In genomic region chr16:85027349-85027967, GRCh38 we compare ENCODE assay signal across 8 cellular contexts. TPM values are rescaled to one million over a fixed set of nuclear protein-coding genes. Genes with fewer than 3 reads are reported as not detected.
DNase-seq lines count a peak whose midpoint lies in the region; ATAC-seq, FAIRE-seq and TF ChIP-seq lines count a peak whose summit lies in the region.

KIAA0513 (plus strand) TSS chr16:85027795; CDS start chr16:85067072, 39,277 bp downstream.

- POLR2A ChIA-PET in H1 (lab: Charles Lee; ENCODE audit: partially characterized antibody) = interaction anchor here (0.8 to 2.6 kb wide), 2 partner anchors 16 to 52 kb away, joined by 3 to 12 read pairs; partner anchors contain the start of gene ZDHHC7

- H3K27ac ChIP-seq in H1 (ENCODE audit: low read depth, low read length) (no peak within 1 kb of the TSS), mesodermal cell (ENCODE audit: low read depth, low read length, severe bottlenecking) (no peak within 1 kb of the TSS)

- H3K14ac ChIP-seq in H1 (ENCODE audit: insufficient read length) = no peak within 1 kb of the TSS

- no peak within 1 kb of the TSS for H2BK15ac ChIP-seq in H1 (ENCODE audit: low read length)

- no peaks in the 10 kb centered on the region for H3K9me3 Mint-ChIP-seq in activated CD8-positive, alpha-beta memory T cell treated with anti-CD3 and anti-CD28 coated beads, Interleukin-2, amount 10 ng/mL, durations not matched to agents 7 days and 5 days (ENCODE audit: low read depth)

- no peak within 1 kb of the TSS for H2BK12ac ChIP-seq in H1 (ENCODE audit: low read depth, low read length)

- peak within 1 kb of the TSS; percentile 52; the same call in 1 of the 2 replicates for H2AFZ ChIP-seq in H1 (ENCODE audit: low read length)

- peak within 1 kb of the TSS; percentile 43 for H3K56ac ChIP-seq in H1 (replicated peaks; ENCODE audit: insufficient read length, low read depth, low read length)

- H3K27me3 ChIP-seq in H1 (replicated peaks in 1 of 4; ENCODE audit: control insufficient read depth in 3 of 4, extremely low read depth in 1 of 4, insufficient read depth in 3 of 4, low read length in 3 of 4) = peaks cover 0 to 14% (median 7%) of the 10 kb centered on the region in 4 experiments; a peak in 4 of 7 replicates

- peaks cover 3 to 7% (median 3%) of the 10 kb centered on the region in 4 experiments; a peak in 5 of 7 replicates for H3K4me1 ChIP-seq in H1 (replicated peaks in 1 of 4; ENCODE audit: control insufficient read depth in 3 of 4, insufficient read depth in 4 of 4, low read length in 3 of 4)
- H3K4me1 ChIP-seq in mesodermal cell (ENCODE audit: control insufficient read depth, insufficient read depth, low read length, poor library complexity, severe bottlenecking) = peaks cover 21% of the 10 kb centered on the region

- H2BK120ac ChIP-seq in H1 (replicated peaks; ENCODE audit: low read depth, low read length) = no peak within 1 kb of the TSS

- no peak within 1 kb of the TSS; the same call in 1 of the 2 replicates for H2BK5ac ChIP-seq in H1 (ENCODE audit: low read depth, low read length)

- ATAC-seq in GM19463 (IDR thresholded peaks at IDR 0.05; ENCODE audit: unreplicated experiment) = peak; percentile 72
- ATAC-seq in activated CD8-positive, alpha-beta memory T cell treated with anti-CD3 and anti-CD28 coated beads, Interleukin-2, amount 10 ng/mL, durations not matched to agents 7 days and 5 days = peak; percentile 81

- peak in 1 of 3 experiments; percentile 3; a peak in 1 of 4 replicates for TF ChIP-seq CTCF in H1 (IDR thresholded peaks at IDR 0.05; ENCODE audit: control extremely low read depth in 1 of 3, insufficient read depth in 1 of 3, low read depth in 1 of 3, low read length in 3 of 3)

- CTCF ChIA-PET in activated CD8-positive, alpha-beta memory T cell treated with anti-CD3 and anti-CD28 coated beads, Interleukin-2, amount 10 ng/mL, durations not matched to agents 7 days and 5 days (lab: Charles Lee) = interaction anchor here (1.0 to 4.6 kb wide), 11 partner anchors 12 to 589 kb away, joined by 3 to 43 read pairs (median 5); partner anchors contain the start of gene ZDHHC7
- CTCF ChIA-PET in H1 (lab: Charles Lee; ENCODE audit: partially characterized antibody) = interaction anchor here (1.0 to 4.6 kb wide), 12 partner anchors 9 to 102 kb away, joined by 3 to 26 read pairs (median 4); partner anchors contain the start of gene ZDHHC7

- peaks cover 5% of the 10 kb centered on the region for H3K23me2 ChIP-seq in H1 (ENCODE audit: low read depth, low read length)

- no peak for FAIRE-seq in H1 (lab: Jason Lieb, UNC)

- 2% methylated on average over 41 of the region's 59 CpGs; no CpG with 5 or more reads in 1 of the 2 experiments for WGBS in H1 (ENCODE audit: extremely low coverage in 1 of 2, insufficient coverage in 1 of 2, insufficient read length in 1 of 2, insufficient replicate concordance in 2 of 2, low coverage in 1 of 2, low lambda C conversion rate in 2 of 2, missing lambda C conversion rate in 1 of 2), 2 experiments
- 0 to 1% methylated on average over 32 to 44 of the region's 59 CpGs for WGBS in mesodermal cell (ENCODE audit: insufficient coverage in 2 of 2), 2 experiments

- H3K27me3 Mint-ChIP-seq in activated CD8-positive, alpha-beta memory T cell treated with anti-CD3 and anti-CD28 coated beads, Interleukin-2, amount 10 ng/mL, durations not matched to agents 7 days and 5 days = no peaks in the 10 kb centered on the region

- H2BK20ac ChIP-seq in H1 (ENCODE audit: low read length) = no peak within 1 kb of the TSS

- no peaks in the 10 kb centered on the region for H3K36me3 ChIP-seq in H1 (ENCODE audit: control insufficient read depth in 2 of 4, insufficient read depth in 4 of 4, low read length in 3 of 4)
- H3K36me3 ChIP-seq in mesodermal cell (ENCODE audit: control insufficient read depth, insufficient read depth, low read length) = no peaks in the 10 kb centered on the region

- peak within 1 kb of the TSS; percentile 75; the same call in 1 of the 2 replicates for H3K18ac ChIP-seq in H1 (ENCODE audit: extremely low read depth, low read length)

- H3K4me3 ChIP-seq in H1 (ENCODE audit: extremely low read depth in 1 of 4, insufficient read depth in 2 of 4, low read depth in 3 of 4, low read length in 4 of 4) (peak within 1 kb of the TSS; percentile 70 to 92 (median 79)), mesodermal cell (ENCODE audit: extremely low read depth, insufficient read depth, low read length, poor library complexity, severe bottlenecking) (peak within 1 kb of the TSS; percentile 69)

- H3K27ac Mint-ChIP-seq in activated CD8-positive, alpha-beta memory T cell treated with anti-CD3 and anti-CD28 coated beads, Interleukin-2, amount 10 ng/mL, durations not matched to agents 7 days and 5 days = peak within 1 kb of the TSS; percentile 87

- peak within 1 kb of the TSS; percentile 62 for H4K5ac ChIP-seq in H1 (ENCODE audit: insufficient read length, low read depth, low read length)

- TF ChIP-seq POLR2A in H1 (IDR thresholded peaks at IDR 0.05; ENCODE audit: control extremely low read depth in 1 of 2, low read depth in 2 of 2, low read length in 2 of 2) = no peak; a peak in 1 of 3 replicates

- no peak within 1 kb of the TSS for H3K23ac ChIP-seq in H1 (ENCODE audit: insufficient read length)

- no peaks in the 10 kb centered on the region for H3K79me2 ChIP-seq in H1 (ENCODE audit: control insufficient read depth in 1 of 2, insufficient read depth in 2 of 2, low read length in 2 of 2)

- no peaks in the 10 kb centered on the region for H3K9me3 ChIP-seq in H1 (ENCODE audit: insufficient read depth in 2 of 2, low read depth in 1 of 2, low read length in 1 of 2)
- H3K9me3 ChIP-seq in mesodermal cell (ENCODE audit: control insufficient read depth, low read length) = no peaks in the 10 kb centered on the region

- no peaks in the 10 kb centered on the region; the same call in 1 of the 2 replicates for H3K79me1 ChIP-seq in H1 (ENCODE audit: low read depth, low read length)

- H3K4ac ChIP-seq in H1 (replicated peaks; ENCODE audit: insufficient read length, low read depth, low read length) = peak within 1 kb of the TSS; percentile 80

- DNase-seq in COLO829 (ENCODE audit: low spot score) (peak; percentile 95), HS-27A (ENCODE audit: low read depth) (peak; percentile 73), H1 (ENCODE audit: low read depth in 1 of 2, low spot score in 2 of 2) (peak; percentile 73 to 97)
- DNase-seq in NK-92 treated with Interleukin-12 subunit alpha and Interleukin-12 subunit beta, amount 100 ng/mL, for 24 hours (lab: John Stamatoyannopoulos, UW) = peak; percentile 86
- DNase-seq in activated CD8-positive, alpha-beta memory T cell treated with anti-CD3 and anti-CD28 coated beads, Interleukin-2, amount 10 ng/mL, durations not matched to agents 7 days and 5 days = peak; percentile 96
- DNase-seq in stimulated activated CD8-positive, alpha-beta memory T cell treated with anti-CD3 and anti-CD28 coated beads, Interleukin-15, amount 100 ng/mL, for 24 hours (ENCODE audit: low read depth) = peak; percentile 97

- H2AK5ac ChIP-seq in H1 (ENCODE audit: low read depth, low read length) = no peak within 1 kb of the TSS

- H3K4me3 Mint-ChIP-seq in activated CD8-positive, alpha-beta memory T cell treated with anti-CD3 and anti-CD28 coated beads, Interleukin-2, amount 10 ng/mL, durations not matched to agents 7 days and 5 days = peak within 1 kb of the TSS; percentile 86

- no peak for TF ChIP-seq RAD21 in H1 (IDR thresholded peaks at IDR 0.05 in 1 of 2, conservative IDR thresholded peaks at IDR 0.05 in 1 of 2; ENCODE audit: low read depth in 2 of 2, low read length in 2 of 2)

- peak within 1 kb of the TSS in 3 of 4 experiments; percentile 42 to 62 (median 51); a peak in 3 of 7 replicates for H3K9ac ChIP-seq in H1 (replicated peaks in 1 of 4; ENCODE audit: extremely low read depth in 1 of 4, low read depth in 3 of 4, low read length in 3 of 4)

- no peak for TF ChIP-seq EP300 in H1 (IDR thresholded peaks at IDR 0.05; ENCODE audit: borderline replicate concordance in 1 of 2, low read depth in 2 of 2, low read length in 2 of 2)

- peak within 1 kb of the TSS; percentile 83 to 85 for H3K4me2 ChIP-seq in H1 (ENCODE audit: insufficient read depth in 1 of 2, low read depth in 2 of 2, low read length in 2 of 2)

- H3K4me1 Mint-ChIP-seq in activated CD8-positive, alpha-beta memory T cell treated with anti-CD3 and anti-CD28 coated beads, Interleukin-2, amount 10 ng/mL, durations not matched to agents 7 days and 5 days = peaks cover 31% of the 10 kb centered on the region

- no peaks in the 10 kb centered on the region for H4K20me1 ChIP-seq in H1 (replicated peaks in 1 of 2; ENCODE audit: control insufficient read depth in 1 of 2, insufficient read depth in 2 of 2, low read length in 2 of 2)

- no peaks in the 10 kb centered on the region for H3K36me3 Mint-ChIP-seq in activated CD8-positive, alpha-beta memory T cell treated with anti-CD3 and anti-CD28 coated beads, Interleukin-2, amount 10 ng/mL, durations not matched to agents 7 days and 5 days

- H4K91ac ChIP-seq in H1 (replicated peaks; ENCODE audit: insufficient read length, low read length) = no peak within 1 kb of the TSS

- H4K8ac ChIP-seq in H1 (ENCODE audit: extremely low read depth, insufficient read depth, low read length) = no peak within 1 kb of the TSS; the same call in 1 of the 2 replicates

TF ChIP-seq in H1, 55 proteins besides CTCF, POLR2A, EP300 and RAD21 (continues in another document):
- TF ChIP-seq SUZ12 (IDR thresholded peaks at IDR 0.05; ENCODE audit: low read length) = no peak
- no peak for TF ChIP-seq NANOG (IDR thresholded peaks at IDR 0.05; ENCODE audit: insufficient read depth, low read depth, low read length, poor library complexity, severe bottlenecking)
- no peak for TF ChIP-seq CREB1 (IDR thresholded peaks at IDR 0.05)
- no peak for TF ChIP-seq TCF12 (IDR thresholded peaks at IDR 0.05; ENCODE audit: low read depth, low read length)
- no peak for TF ChIP-seq RXRA (IDR thresholded peaks at IDR 0.05; ENCODE audit: insufficient read depth, low read depth, low read length)
- TF ChIP-seq SP4 (IDR thresholded peaks at IDR 0.05; ENCODE audit: low read length) = peak; percentile 92
- TF ChIP-seq SP1 (IDR thresholded peaks at IDR 0.05; ENCODE audit: low read depth, low read length) = no peak
- TF ChIP-seq KDM4A (IDR thresholded peaks at IDR 0.05; ENCODE audit: low read depth, low read length, severe bottlenecking) = no peak

RNA-seq across cellular contexts. Expression of gene KIAA0513, which starts in this region (rescaled TPM):
- 1 to 10 TPM; 7.9 to 9.6 TPM for total RNA-seq in activated CD8-positive, alpha-beta memory T cell treated with anti-CD3 and anti-CD28 coated beads, Interleukin-2, amount 10 ng/mL, durations not matched to agents 7 days and 5 days
- total RNA-seq in H1 (2021; fragmentation: NEBNext Ultra II Directional; extraction: Animal tissue kit (Norgen Biotek cat#: 25700)) = 5.8 and 6.1 TPM in 2 replicates
- polyA plus RNA-seq in H1 (2011; rRNA removed) = 2.1 and 3.6 TPM in 2 replicates
- 2.9 TPM for polyA plus RNA-seq in H1 (2011; cell fraction: cytosol; rRNA removed)
- 4.0 TPM for polyA plus RNA-seq in H1 (2011; cell fraction: nucleus; rRNA removed)
- 3.0 to 5.0 TPM (median 4.1 TPM) in 4 replicates for polyA plus RNA-seq in H1 (2012, experiment 1 of 2)
- polyA plus RNA-seq in H1 (2012, experiment 2 of 2) = 8.6 TPM
- polyA plus RNA-seq in H1 (2013, experiment 1 of 2) = 3.0 TPM
- polyA plus RNA-seq in H1 (2013, experiment 2 of 2) = 3.0 TPM
- 7.2 and 7.6 TPM in 2 replicates for polyA minus RNA-seq in H1 (2011; rRNA and poly(A)+ RNA removed)
- 2.6 TPM for polyA minus RNA-seq in H1 (2011; cell fraction: cytosol; rRNA and poly(A)+ RNA removed)
- polyA minus RNA-seq in H1 (2011; cell fraction: nucleus; rRNA and poly(A)+ RNA removed) = 3.6 TPM
- 3.7 TPM for polyA plus RNA-seq in mesodermal cell (2013, experiment 1 of 2)
- 5.5 TPM for polyA plus RNA-seq in mesodermal cell (2013, experiment 2 of 2)
